ENCODE assay signal across 2 cellular contexts in the genomic region with DNA sequence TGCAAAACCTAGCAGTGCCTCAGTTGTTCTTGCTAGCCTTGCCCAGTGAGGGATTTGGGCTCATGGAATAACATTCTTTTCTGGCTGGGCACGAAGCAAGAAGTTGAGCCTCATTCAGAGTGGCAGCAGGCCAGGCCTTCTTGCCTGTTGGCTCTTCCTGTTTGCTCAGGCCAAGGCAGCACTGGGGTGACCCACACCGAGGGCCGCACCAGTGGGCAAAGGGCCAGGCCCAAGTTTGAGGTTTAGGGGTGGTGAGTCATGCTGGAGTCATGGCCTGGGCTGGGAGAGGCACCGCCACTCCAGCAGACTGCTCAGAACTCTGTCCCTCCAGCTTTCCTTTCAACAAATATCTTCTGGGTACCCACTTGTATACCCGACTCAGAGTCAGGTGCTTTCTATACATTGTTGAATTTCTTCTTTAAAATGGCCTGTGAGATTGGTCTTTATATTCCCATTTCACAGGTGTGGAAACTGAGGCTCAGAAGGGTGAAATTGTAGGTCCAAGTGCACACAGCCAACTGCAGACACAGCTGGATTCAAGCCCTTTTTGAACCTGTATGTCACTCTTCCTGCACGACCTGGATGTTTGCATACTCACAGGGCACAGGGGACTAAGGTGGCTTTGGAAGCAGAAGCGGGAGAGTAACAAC.
A peak's percentile ranks its signal among the peaks of the same experiment; 100 is the strongest.
TF ChIP-seq lines count a peak whose summit lies in the region.

No MANE protein-coding gene starts in this region.

TF ChIP-seq in IMR-90, 13 proteins besides CTCF, POLR2A, EP300 and RAD21:
- TF ChIP-seq BHLHE40 (IDR thresholded peaks at IDR 0.05; ENCODE audit: low read depth, low read length) (peak; percentile 50), CEBPB (IDR thresholded peaks at IDR 0.05; ENCODE audit: low read depth, low read length) (no peak), MAZ (IDR thresholded peaks at IDR 0.05; ENCODE audit: borderline replicate concordance, low read depth, low read length) (peak; percentile 16; the same call in 1 of the 2 replicates), MAFK (IDR thresholded peaks at IDR 0.05; ENCODE audit: low read depth, low read length) (no peak), MXI1 (IDR thresholded peaks at IDR 0.05; ENCODE audit: borderline replicate concordance, low read depth, low read length) (no peak), CHD1 (IDR thresholded peaks at IDR 0.05; ENCODE audit: low read depth, low read length) (no peak), RCOR1 (IDR thresholded peaks at IDR 0.05; ENCODE audit: insufficient replicate concordance, low read length) (no peak), FOS (IDR thresholded peaks at IDR 0.05; ENCODE audit: low read depth, low read length) (peak; percentile 86), NFE2L2 (IDR thresholded peaks at IDR 0.05; ENCODE audit: low read depth, low read length) (peak; percentile 23; the same call in 1 of the 2 replicates), RFX5 (IDR thresholded peaks at IDR 0.05; ENCODE audit: low read depth, low read length) (no peak), SMC3 (IDR thresholded peaks at IDR 0.05; ENCODE audit: low read depth, low read length) (no peak)
- TF ChIP-seq, protein P1, sequence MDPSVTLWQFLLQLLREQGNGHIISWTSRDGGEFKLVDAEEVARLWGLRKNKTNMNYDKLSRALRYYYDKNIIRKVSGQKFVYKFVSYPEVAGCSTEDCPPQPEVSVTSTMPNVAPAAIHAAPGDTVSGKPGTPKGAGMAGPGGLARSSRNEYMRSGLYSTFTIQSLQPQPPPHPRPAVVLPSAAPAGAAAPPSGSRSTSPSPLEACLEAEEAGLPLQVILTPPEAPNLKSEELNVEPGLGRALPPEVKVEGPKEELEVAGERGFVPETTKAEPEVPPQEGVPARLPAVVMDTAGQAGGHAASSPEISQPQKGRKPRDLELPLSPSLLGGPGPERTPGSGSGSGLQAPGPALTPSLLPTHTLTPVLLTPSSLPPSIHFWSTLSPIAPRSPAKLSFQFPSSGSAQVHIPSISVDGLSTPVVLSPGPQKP (IDR thresholded peaks at IDR 0.05; ENCODE audit: borderline replicate concordance, low read depth, low read length) = no peak
- TF ChIP-seq, protein P2, sequence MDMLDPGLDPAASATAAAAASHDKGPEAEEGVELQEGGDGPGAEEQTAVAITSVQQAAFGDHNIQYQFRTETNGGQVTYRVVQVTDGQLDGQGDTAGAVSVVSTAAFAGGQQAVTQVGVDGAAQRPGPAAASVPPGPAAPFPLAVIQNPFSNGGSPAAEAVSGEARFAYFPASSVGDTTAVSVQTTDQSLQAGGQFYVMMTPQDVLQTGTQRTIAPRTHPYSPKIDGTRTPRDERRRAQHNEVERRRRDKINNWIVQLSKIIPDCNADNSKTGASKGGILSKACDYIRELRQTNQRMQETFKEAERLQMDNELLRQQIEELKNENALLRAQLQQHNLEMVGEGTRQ (IDR thresholded peaks at IDR 0.05; ENCODE audit: low read depth, low read length) = no peak

TF ChIP-seq in K562, 482 proteins besides CTCF, POLR2A, EP300 and RAD21:
- TF ChIP-seq TEAD1 (CRISPR knock-in tag; IDR thresholded peaks at IDR 0.05) (no peak), RBM25 (IDR thresholded peaks at IDR 0.05; ENCODE audit: low read depth, low read length, severe bottlenecking) (peak; percentile 52), FOSL1 (tag; conservative IDR thresholded peaks at IDR 0.05) (peak; percentile 94), NFIC (IDR thresholded peaks at IDR 0.05) (peak; percentile 23; the same call in 1 of the 2 replicates), JUND (IDR thresholded peaks at IDR 0.05; ENCODE audit: borderline replicate concordance, low read depth, low read length) (peak; percentile 59), JUND (tag; IDR thresholded peaks at IDR 0.05; ENCODE audit: borderline replicate concordance, low read depth, low read length) (no peak), RB1 (IDR thresholded peaks at IDR 0.05; ENCODE audit: low read depth) (no peak), NFATC3 (IDR thresholded peaks at IDR 0.05) (no peak)
- TF ChIP-seq, protein P3, sequence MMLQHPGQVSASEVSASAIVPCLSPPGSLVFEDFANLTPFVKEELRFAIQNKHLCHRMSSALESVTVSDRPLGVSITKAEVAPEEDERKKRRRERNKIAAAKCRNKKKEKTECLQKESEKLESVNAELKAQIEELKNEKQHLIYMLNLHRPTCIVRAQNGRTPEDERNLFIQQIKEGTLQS (IDR thresholded peaks at IDR 0.05) = peak; percentile 28; the same call in 1 of the 2 replicates
- TF ChIP-seq, protein P3 (CRISPR knock-in tag; conservative IDR thresholded peaks at IDR 0.05) = no peak
